Comparison of ENCODE assay signal across 22 cellular contexts in the genomic region with DNA sequence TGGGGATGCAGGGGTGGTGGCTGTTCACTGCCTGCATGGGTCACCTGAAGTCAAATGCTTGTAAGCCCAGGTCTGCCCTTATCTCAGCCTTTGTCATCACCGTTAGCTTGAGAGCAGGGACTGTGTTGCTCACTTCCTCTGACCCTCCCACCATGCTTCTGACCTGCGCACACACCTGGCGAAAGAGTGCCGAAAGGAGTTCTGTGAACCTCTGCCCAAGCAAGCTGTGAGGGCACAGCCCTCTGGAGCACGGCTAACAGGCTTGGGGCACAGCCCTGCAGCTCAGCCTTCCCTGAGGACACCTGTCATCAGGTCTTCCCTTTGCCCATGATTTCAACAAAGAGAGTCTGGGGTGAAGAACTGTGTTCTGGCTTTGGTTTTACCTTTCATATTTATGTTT.
"Had no signal": no experiment of that assay in that cellular context is flagged by ENCODE, and none has a peak within 500 bp of the region (broad histone marks: within the 10 kb centered on the region; RNA-seq: fewer than 3 reads in every experiment).

No MANE protein-coding gene starts in this region.

- H3K27ac ChIP-seq: brain microvascular endothelial cell, epithelial cell of prostate, esophagus squamous epithelium, gastroesophageal sphincter had no signal

- H3K27me3 ChIP-seq: brain microvascular endothelial cell, esophagus squamous epithelium, gastroesophageal sphincter had no signal

- H3K36me3 ChIP-seq: brain microvascular endothelial cell, gastroesophageal sphincter had no signal

- H3K4me1 ChIP-seq: esophagus squamous epithelium, gastroesophageal sphincter had no signal

- H3K4me3 ChIP-seq: esophagus squamous epithelium, gastroesophageal sphincter had no signal

- H3K9me3 ChIP-seq: esophagus squamous epithelium, gastroesophageal sphincter had no signal

- DNase-seq: activated CD4-positive, alpha-beta memory T cell treated with anti-CD3 and anti-CD28 coated beads, Interleukin-2, amount 10 ng/mL, durations not matched to agents 7 days and 5 days; activated CD4-positive, alpha-beta T cell treated with anti-CD3 and anti-CD28 coated beads for 1 hour; activated CD4-positive, alpha-beta T cell treated with anti-CD3 and anti-CD28 coated beads for 4 hours; activated CD4-positive, alpha-beta T cell treated with anti-CD3 and anti-CD28 coated beads, Interleukin-2, amount 10 ng/mL, durations not matched to agents 7 days and 5 days; activated CD4-positive, alpha-beta T cell treated with anti-CD3 and anti-CD28 coated beads, Interleukin-2, amount 50 U/mL, for 4 hours; activated effector memory CD4-positive, alpha-beta T cell treated with Interleukin-2 at 50 U/mL for 16 hours; activated gamma-delta T cell treated with Interleukin-2 at 50 U/mL for 16 hours; activated naive CD4-positive, alpha-beta T cell treated with anti-CD3 and anti-CD28 coated beads, Interleukin-2, amount 50 U/mL, for 16 hours; activated naive CD4-positive, alpha-beta T cell treated with Interleukin-2 at 50 U/mL for 16 hours; activated T-cell treated with anti-CD3 and anti-CD28 coated beads, Interleukin-2, amount 50 U/mL, for 4 hours; amniotic stem cell; anterior cingulate cortex; brain microvascular endothelial cell; caudate nucleus; effector CD8-positive, alpha-beta T cell; esophagus squamous epithelium; foreskin melanocyte; T-helper 2 cell had no signal

- ATAC-seq: activated T-cell treated with anti-CD3 and anti-CD28 coated beads, Interleukin-2, amount 50 U/mL, for 4 hours; activated T-helper 17 cell treated with anti-CD3 and anti-CD28 coated beads, Interleukin-2, amount 50 U/mL, for 72 hours; gastroesophageal sphincter; WTC11 had no signal
